ENCODE assay signal across 13 cellular contexts in genomic region chr5:163948086-163948666, GRCh38.
DNase-seq lines count a peak whose midpoint lies in the region; ATAC-seq and TF ChIP-seq lines count a peak whose summit lies in the region.
"Had no signal": no experiment of that assay in that cellular context is flagged by ENCODE, and none has a peak within 500 bp of the region (broad histone marks: within the 10 kb centered on the region; RNA-seq: fewer than 3 reads in every experiment).

No MANE protein-coding gene starts in this region.

- H3K4me1 Mint-ChIP-seq in natural killer cell treated with Interleukin-12 subunit alpha and Interleukin-12 subunit beta and Interleukin-15 and Interleukin-18, amount 100 ng/mL, for 72 hours (ENCODE audit: low read depth in 2 of 2) = no peaks in the 10 kb centered on the region
- H3K4me1 Mint-ChIP-seq in natural killer cell = no peaks in the 10 kb centered on the region
- H3K4me1 Mint-ChIP-seq: CD4-positive, CD25-positive, alpha-beta regulatory T cell had no signal

- H3K4me3 Mint-ChIP-seq in natural killer cell treated with Interleukin-12 subunit alpha and Interleukin-12 subunit beta and Interleukin-15 and Interleukin-18, amount 100 ng/mL, for 72 hours = no peak overlapping the region
- no peak overlapping the region for H3K4me3 Mint-ChIP-seq in natural killer cell
- H3K4me3 Mint-ChIP-seq: CD4-positive, CD25-positive, alpha-beta regulatory T cell had no signal

- intact Hi-C loops in natural killer cell (cut with micrococcal nuclease) = no loop called here

- no peak for DNase-seq in natural killer cell treated with Interleukin-12 subunit alpha and Interleukin-12 subunit beta and Interleukin-15 and Interleukin-18, amount 100 ng/mL, for 72 hours (ENCODE audit: low spot score)
- no peak for DNase-seq in natural killer cell
- peak; percentile 86 for DNase-seq in OCI-M1 (lab: John Stamatoyannopoulos, UW)
- peak; percentile 35 for DNase-seq in fibroblast of villous mesenchyme (ENCODE audit: low read depth)
- no peak for DNase-seq in GM19240 (ENCODE audit: insufficient read length, low spot score)
- no peak for DNase-seq in activated CD8-positive, alpha-beta memory T cell treated with anti-CD3 and anti-CD28 coated beads for 24 hours
- DNase-seq: CD4-positive, CD25-positive, alpha-beta regulatory T cell; DMS53; GM23248; IMR-90 had no signal

- H3K36me3 Mint-ChIP-seq in natural killer cell treated with Interleukin-12 subunit alpha and Interleukin-12 subunit beta and Interleukin-15 and Interleukin-18, amount 100 ng/mL, for 72 hours = no peaks in the 10 kb centered on the region
- H3K36me3 Mint-ChIP-seq in natural killer cell = no peaks in the 10 kb centered on the region
- H3K36me3 Mint-ChIP-seq: CD4-positive, CD25-positive, alpha-beta regulatory T cell had no signal

- H3K27me3 Mint-ChIP-seq in natural killer cell treated with Interleukin-12 subunit alpha and Interleukin-12 subunit beta and Interleukin-15 and Interleukin-18, amount 100 ng/mL, for 72 hours = peaks cover 0 to 3% of the 10 kb centered on the region in 2 donors
- H3K27me3 Mint-ChIP-seq in natural killer cell (ENCODE audit: low read depth in 2 of 2) = no peaks in the 10 kb centered on the region
- H3K27me3 Mint-ChIP-seq: CD4-positive, CD25-positive, alpha-beta regulatory T cell had no signal

- peak overlapping the region in 1 of 2 donors; percentile 53 for H3K27ac Mint-ChIP-seq in natural killer cell treated with Interleukin-12 subunit alpha and Interleukin-12 subunit beta and Interleukin-15 and Interleukin-18, amount 100 ng/mL, for 72 hours
- no peak overlapping the region for H3K27ac Mint-ChIP-seq in natural killer cell
- H3K27ac Mint-ChIP-seq: CD4-positive, CD25-positive, alpha-beta regulatory T cell had no signal

- peak; percentile 6 to 20 for ATAC-seq in natural killer cell treated with Interleukin-12 subunit alpha and Interleukin-12 subunit beta and Interleukin-15 and Interleukin-18, amount 100 ng/mL, for 72 hours
- no peak for ATAC-seq in natural killer cell
- ATAC-seq in HG02973 (IDR thresholded peaks at IDR 0.05; ENCODE audit: unreplicated experiment) = no peak
- ATAC-seq: HCT116 had no signal

- H3K9me3 Mint-ChIP-seq in natural killer cell treated with Interleukin-12 subunit alpha and Interleukin-12 subunit beta and Interleukin-15 and Interleukin-18, amount 100 ng/mL, for 72 hours = no peaks in the 10 kb centered on the region
- H3K9me3 Mint-ChIP-seq in natural killer cell = no peaks in the 10 kb centered on the region

- TF ChIP-seq CTCF in natural killer cell (IDR thresholded peaks at IDR 0.05) = no peak
- TF ChIP-seq CTCF in fibroblast of villous mesenchyme (IDR thresholded peaks at IDR 0.05; ENCODE audit: insufficient read depth, low read depth, low read length) = no peak

- no peak overlapping the region for H3K4me3 ChIP-seq in fibroblast of villous mesenchyme (ENCODE audit: low read depth, low read length)
- H3K4me3 ChIP-seq: BLaER1, GM23248 had no signal

Comparison
In these comparisons a context has a peak if more than half of its experiments do, and no peak if none do; other contexts are left out.
1. ATAC-seq: peak in natural killer cell treated with Interleukin-12 subunit alpha and Interleukin-12 subunit beta and Interleukin-15 and Interleukin-18, amount 100 ng/mL, for 72 hours (2 of 2); none in natural killer cell (0 of 3) and HG02973 (single experiment).
2. DNase-seq: peak in OCI-M1 (single experiment) and fibroblast of villous mesenchyme (single experiment); none in natural killer cell treated with Interleukin-12 subunit alpha and Interleukin-12 subunit beta and Interleukin-15 and Interleukin-18, amount 100 ng/mL, for 72 hours (single experiment), natural killer cell (single experiment), GM19240 (single experiment) and activated CD8-positive, alpha-beta memory T cell treated with anti-CD3 and anti-CD28 coated beads for 24 hours (single experiment).